ENCODE assay signal across 1 cellular context in the genomic region with DNA sequence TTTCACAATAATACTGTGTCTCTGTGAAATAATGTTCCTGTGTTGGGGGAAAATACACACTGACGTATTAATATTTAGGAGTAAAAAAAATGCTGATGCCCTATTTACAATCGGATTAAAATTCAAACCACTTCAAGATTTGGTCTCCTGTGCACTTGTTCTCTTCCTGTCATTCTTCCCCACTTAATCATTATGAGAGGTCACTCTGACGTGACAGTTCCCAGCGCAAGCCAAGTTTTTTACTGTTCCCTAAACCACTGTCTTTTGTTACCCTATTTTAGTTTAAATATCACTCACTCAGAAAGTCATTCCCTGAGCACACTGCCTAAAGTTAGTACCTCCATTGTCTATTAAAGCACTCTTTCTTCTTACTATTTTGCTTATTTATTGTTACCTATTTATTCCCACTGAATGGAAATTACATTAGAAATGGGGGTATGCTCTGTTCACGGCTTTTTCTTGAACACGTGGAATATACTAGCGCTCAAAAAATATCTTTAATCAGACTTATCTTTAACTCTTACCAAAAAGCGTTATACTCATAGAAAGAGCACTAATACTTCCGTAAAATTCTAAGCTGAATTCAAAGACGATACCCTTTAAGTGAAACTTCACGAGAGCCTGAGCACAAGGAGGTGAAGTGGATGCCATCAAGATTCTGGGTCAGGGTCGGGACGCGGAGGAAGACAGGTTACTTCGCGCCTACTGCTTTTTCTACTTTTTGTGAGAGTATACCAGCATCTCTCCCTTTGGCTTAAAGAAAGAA.
TF ChIP-seq lines count a peak whose summit lies in the region.

No MANE protein-coding gene starts in this region.

TF ChIP-seq in GM23338, 12 proteins besides CTCF, POLR2A, EP300 and RAD21 (continued from another document):
- TF ChIP-seq, protein P1, sequence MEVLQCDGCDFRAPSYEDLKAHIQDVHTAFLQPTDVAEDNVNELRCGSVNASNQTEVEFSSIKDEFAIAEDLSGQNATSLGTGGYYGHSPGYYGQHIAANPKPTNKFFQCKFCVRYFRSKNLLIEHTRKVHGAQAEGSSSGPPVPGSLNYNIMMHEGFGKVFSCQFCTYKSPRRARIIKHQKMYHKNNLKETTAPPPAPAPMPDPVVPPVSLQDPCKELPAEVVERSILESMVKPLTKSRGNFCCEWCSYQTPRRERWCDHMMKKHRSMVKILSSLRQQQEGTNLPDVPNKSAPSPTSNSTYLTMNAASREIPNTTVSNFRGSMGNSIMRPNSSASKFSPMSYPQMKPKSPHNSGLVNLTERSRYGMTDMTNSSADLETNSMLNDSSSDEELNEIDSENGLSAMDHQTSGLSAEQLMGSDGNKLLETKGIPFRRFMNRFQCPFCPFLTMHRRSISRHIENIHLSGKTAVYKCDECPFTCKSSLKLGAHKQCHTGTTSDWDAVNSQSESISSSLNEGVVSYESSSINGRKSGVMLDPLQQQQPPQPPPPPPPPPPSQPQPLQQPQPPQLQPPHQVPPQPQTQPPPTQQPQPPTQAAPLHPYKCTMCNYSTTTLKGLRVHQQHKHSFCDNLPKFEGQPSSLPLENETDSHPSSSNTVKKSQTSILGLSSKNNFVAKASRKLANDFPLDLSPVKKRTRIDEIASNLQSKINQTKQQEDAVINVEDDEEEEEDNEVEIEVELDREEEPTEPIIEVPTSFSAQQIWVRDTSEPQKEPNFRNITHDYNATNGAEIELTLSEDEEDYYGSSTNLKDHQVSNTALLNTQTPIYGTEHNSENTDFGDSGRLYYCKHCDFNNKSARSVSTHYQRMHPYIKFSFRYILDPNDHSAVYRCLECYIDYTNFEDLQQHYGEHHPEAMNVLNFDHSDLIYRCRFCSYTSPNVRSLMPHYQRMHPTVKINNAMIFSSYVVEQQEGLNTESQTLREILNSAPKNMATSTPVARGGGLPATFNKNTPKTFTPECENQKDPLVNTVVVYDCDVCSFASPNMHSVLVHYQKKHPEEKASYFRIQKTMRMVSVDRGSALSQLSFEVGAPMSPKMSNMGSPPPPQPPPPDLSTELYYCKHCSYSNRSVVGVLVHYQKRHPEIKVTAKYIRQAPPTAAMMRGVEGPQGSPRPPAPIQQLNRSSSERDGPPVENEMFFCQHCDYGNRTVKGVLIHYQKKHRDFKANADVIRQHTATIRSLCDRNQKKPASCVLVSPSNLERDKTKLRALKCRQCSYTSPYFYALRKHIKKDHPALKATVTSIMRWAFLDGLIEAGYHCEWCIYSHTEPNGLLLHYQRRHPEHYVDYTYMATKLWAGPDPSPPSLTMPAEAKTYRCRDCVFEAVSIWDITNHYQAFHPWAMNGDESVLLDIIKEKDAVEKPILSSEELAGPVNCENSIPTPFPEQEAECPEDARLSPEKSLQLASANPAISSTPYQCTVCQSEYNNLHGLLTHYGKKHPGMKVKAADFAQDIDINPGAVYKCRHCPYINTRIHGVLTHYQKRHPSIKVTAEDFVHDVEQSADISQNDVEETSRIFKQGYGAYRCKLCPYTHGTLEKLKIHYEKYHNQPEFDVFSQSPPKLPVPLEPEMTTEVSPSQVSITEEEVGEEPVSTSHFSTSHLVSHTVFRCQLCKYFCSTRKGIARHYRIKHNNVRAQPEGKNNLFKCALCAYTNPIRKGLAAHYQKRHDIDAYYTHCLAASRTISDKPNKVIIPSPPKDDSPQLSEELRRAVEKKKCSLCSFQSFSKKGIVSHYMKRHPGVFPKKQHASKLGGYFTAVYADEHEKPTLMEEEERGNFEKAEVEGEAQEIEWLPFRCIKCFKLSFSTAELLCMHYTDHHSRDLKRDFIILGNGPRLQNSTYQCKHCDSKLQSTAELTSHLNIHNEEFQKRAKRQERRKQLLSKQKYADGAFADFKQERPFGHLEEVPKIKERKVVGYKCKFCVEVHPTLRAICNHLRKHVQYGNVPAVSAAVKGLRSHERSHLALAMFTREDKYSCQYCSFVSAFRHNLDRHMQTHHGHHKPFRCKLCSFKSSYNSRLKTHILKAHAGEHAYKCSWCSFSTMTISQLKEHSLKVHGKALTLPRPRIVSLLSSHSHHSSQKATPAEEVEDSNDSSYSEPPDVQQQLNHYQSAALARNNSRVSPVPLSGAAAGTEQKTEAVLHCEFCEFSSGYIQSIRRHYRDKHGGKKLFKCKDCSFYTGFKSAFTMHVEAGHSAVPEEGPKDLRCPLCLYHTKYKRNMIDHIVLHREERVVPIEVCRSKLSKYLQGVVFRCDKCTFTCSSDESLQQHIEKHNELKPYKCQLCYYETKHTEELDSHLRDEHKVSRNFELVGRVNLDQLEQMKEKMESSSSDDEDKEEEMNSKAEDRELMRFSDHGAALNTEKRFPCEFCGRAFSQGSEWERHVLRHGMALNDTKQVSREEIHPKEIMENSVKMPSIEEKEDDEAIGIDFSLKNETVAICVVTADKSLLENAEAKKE (CRISPR knock-in tag; IDR thresholded peaks at IDR 0.05), result no peak
- no peak for TF ChIP-seq CREB1 (CRISPR knock-in tag; IDR thresholded peaks at IDR 0.05; ENCODE audit: low read depth)
- TF ChIP-seq, protein P2, sequence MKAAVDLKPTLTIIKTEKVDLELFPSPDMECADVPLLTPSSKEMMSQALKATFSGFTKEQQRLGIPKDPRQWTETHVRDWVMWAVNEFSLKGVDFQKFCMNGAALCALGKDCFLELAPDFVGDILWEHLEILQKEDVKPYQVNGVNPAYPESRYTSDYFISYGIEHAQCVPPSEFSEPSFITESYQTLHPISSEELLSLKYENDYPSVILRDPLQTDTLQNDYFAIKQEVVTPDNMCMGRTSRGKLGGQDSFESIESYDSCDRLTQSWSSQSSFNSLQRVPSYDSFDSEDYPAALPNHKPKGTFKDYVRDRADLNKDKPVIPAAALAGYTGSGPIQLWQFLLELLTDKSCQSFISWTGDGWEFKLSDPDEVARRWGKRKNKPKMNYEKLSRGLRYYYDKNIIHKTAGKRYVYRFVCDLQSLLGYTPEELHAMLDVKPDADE (IDR thresholded peaks at IDR 0.05), result no peak
- TF ChIP-seq POLR2AphosphoS5 (IDR thresholded peaks at IDR 0.05; ENCODE audit: low read depth), result no peak
